In genomic region chr1:76871355-76871974, GRCh38 we compare ENCODE assay signal across 13 cellular contexts. TPM values are rescaled to one million over a fixed set of nuclear protein-coding genes. Genes with fewer than 3 reads are reported as not detected.
DNase-seq lines count a peak whose midpoint lies in the region; ATAC-seq and TF ChIP-seq lines count a peak whose summit lies in the region.
"Had no signal": no experiment of that assay in that cellular context is flagged by ENCODE, and none has a peak within 500 bp of the region (broad histone marks: within the 10 kb centered on the region; RNA-seq: fewer than 3 reads in every experiment).

No MANE protein-coding gene starts in this region.

- no peak overlapping the region for H3K4me3 ChIP-seq in heart right ventricle
- H3K4me3 ChIP-seq: cardiac muscle cell had no signal

- H3K36me3 Mint-ChIP-seq in activated naive CD4-positive, alpha-beta T cell treated with anti-CD3 and anti-CD28 coated beads, Interleukin-2, amount 50 U/mL, for 72 hours = peaks cover 0 to 2% of the 10 kb centered on the region in 2 donors

- H3K27ac ChIP-seq in heart right ventricle = no peak overlapping the region
- H3K27ac ChIP-seq: cardiac muscle cell had no signal

- WGBS in heart right ventricle, 2 donors = 79 to 80% methylated on average over 3 of the region's 3 CpGs

- intact Hi-C loops in heart right ventricle (cut with DNase I) = no loop called here

- ATAC-seq in GM18499 (IDR thresholded peaks at IDR 0.05; ENCODE audit: insufficient read depth, unreplicated experiment) (peak; percentile 99), HG03025 (IDR thresholded peaks at IDR 0.05; ENCODE audit: low FRiP score, unreplicated experiment) (peak; percentile 96), heart right ventricle (no peak)
- no peak for ATAC-seq in activated naive CD4-positive, alpha-beta T cell treated with anti-CD3 and anti-CD28 coated beads, Interleukin-2, amount 50 U/mL, for 72 hours
- ATAC-seq: left lobe of liver had no signal

- no peaks in the 10 kb centered on the region for H3K36me3 ChIP-seq in heart right ventricle
- H3K36me3 ChIP-seq: cardiac muscle cell had no signal

- H3K27me3 ChIP-seq in heart right ventricle = peaks cover 0 to 53% (median 50%) of the 10 kb centered on the region in 7 donors

- TF ChIP-seq CTCF in GM20000 (IDR thresholded peaks at IDR 0.05; ENCODE audit: extremely low read depth, missing control alignments) = no peak
- TF ChIP-seq CTCF in heart right ventricle (IDR thresholded peaks at IDR 0.05) = no peak

- no peaks in the 10 kb centered on the region for H3K9me3 ChIP-seq in heart right ventricle

- peaks cover 5 to 8% of the 10 kb centered on the region in 2 donors for H3K9me3 Mint-ChIP-seq in activated naive CD4-positive, alpha-beta T cell treated with anti-CD3 and anti-CD28 coated beads, Interleukin-2, amount 50 U/mL, for 72 hours
- H3K9me3 Mint-ChIP-seq: T-helper 1 cell treated with Interleukin-12 subunit alpha and Interleukin-12 subunit beta and Interleukin-4 antibody, amounts not matched to agents 30 μg/mL and 1 μg/mL, for 36 hours had no signal

- H3K27ac Mint-ChIP-seq in activated naive CD4-positive, alpha-beta T cell treated with anti-CD3 and anti-CD28 coated beads, Interleukin-2, amount 50 U/mL, for 72 hours = no peak overlapping the region
- H3K27ac Mint-ChIP-seq: T-helper 1 cell treated with Interleukin-12 subunit alpha and Interleukin-12 subunit beta and Interleukin-4 antibody, amounts not matched to agents 30 μg/mL and 1 μg/mL, for 36 hours had no signal

- peaks cover 0 to 25% (median 20%) of the 10 kb centered on the region in 9 donors for H3K4me1 ChIP-seq in heart right ventricle

- DNase-seq in GM20000 (ENCODE audit: low spot score) (peak; percentile 61), MV-4-11 (lab: John Stamatoyannopoulos, UW) (peak; percentile 69), heart right ventricle (no peak), NCI-H1930 (lab: John Stamatoyannopoulos, UW) (no peak), NCI-H2196 (lab: John Stamatoyannopoulos, UW; ENCODE audit: unreplicated experiment) (no peak)
- no peak for DNase-seq in activated naive CD4-positive, alpha-beta T cell treated with anti-CD3 and anti-CD28 coated beads, Interleukin-2, amount 50 U/mL, for 72 hours (ENCODE audit: low spot score in 2 of 2)
- DNase-seq: activated T-cell treated with anti-CD3 and anti-CD28 coated beads for 4 hours, foreskin fibroblast had no signal

RNA-seq across cellular contexts. Expression of gene ST6GALNAC5, which starts 4.2 kb away (rescaled TPM):
- 1 to 10 TPM in 1 of 10 donors, under 1 TPM in 7, not detected in 2; 0.17 to 1.3 (median 0.31) TPM for total RNA-seq in heart right ventricle
- under 1 TPM; 0.37 to 0.59 TPM for polyA plus RNA-seq in heart right ventricle
- total RNA-seq in activated naive CD4-positive, alpha-beta T cell treated with anti-CD3 and anti-CD28 coated beads, Interleukin-2, amount 50 U/mL, for 72 hours = not detected
- total RNA-seq: left lobe of liver had no signal

Comparison
In these comparisons a context has a peak if more than half of its experiments do, and no peak if none do; other contexts are left out.
1. ATAC-seq: peak in GM18499 (single experiment) and HG03025 (single experiment); none in heart right ventricle (0 of 8) and activated naive CD4-positive, alpha-beta T cell treated with anti-CD3 and anti-CD28 coated beads, Interleukin-2, amount 50 U/mL, for 72 hours (0 of 2).
2. DNase-seq: peak in GM20000 (single experiment) and MV-4-11 (single experiment); none in heart right ventricle (0 of 2), NCI-H1930 (0 of 2), activated naive CD4-positive, alpha-beta T cell treated with anti-CD3 and anti-CD28 coated beads, Interleukin-2, amount 50 U/mL, for 72 hours (0 of 2) and NCI-H2196 (single experiment).